19 cellular contexts compared by ENCODE assay signal in the genomic region with DNA sequence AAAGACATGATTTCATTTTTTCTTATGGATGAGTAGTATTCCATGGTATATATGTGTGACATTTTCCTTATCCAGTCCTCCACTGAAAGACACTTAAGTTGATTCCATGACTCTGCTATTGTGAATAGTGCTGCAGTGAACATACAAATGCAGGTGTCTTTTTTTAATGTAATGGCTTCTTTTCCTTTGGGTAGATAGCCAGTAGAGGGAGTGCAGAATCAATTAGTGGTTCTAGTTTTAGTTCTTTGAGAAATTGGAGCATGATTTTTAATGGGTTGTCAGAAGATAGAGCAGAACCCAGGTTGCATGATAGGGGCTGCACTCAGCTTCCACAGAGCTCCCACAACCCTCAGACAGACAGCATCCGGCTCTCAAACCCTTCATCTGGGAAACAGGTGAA.
DNase-seq lines count a peak whose midpoint lies in the region; ATAC-seq and TF ChIP-seq lines count a peak whose summit lies in the region.
"Had no signal": no experiment of that assay in that cellular context is flagged by ENCODE, and none has a peak within 500 bp of the region (broad histone marks: within the 10 kb centered on the region; RNA-seq: fewer than 3 reads in every experiment).

No MANE protein-coding gene starts in this region.

- no peaks in the 10 kb centered on the region for H3K27me3 ChIP-seq in foreskin keratinocyte
- no peaks in the 10 kb centered on the region for H3K27me3 ChIP-seq in upper lobe of right lung
- H3K27me3 ChIP-seq in heart right ventricle = no peaks in the 10 kb centered on the region
- H3K27me3 ChIP-seq: BLaER1, SJSA1 had no signal

- H3K27me3 Mint-ChIP-seq in HFFc6 (ENCODE audit: insufficient read depth) = peaks cover 3% of the 10 kb centered on the region

- H3K9me3 Mint-ChIP-seq in HFFc6 = no peaks in the 10 kb centered on the region

- no peaks in the 10 kb centered on the region for H3K36me3 ChIP-seq in upper lobe of right lung
- no peaks in the 10 kb centered on the region for H3K36me3 ChIP-seq in heart right ventricle
- H3K36me3 ChIP-seq: BLaER1, SJSA1 had no signal

- peaks cover 22% of the 10 kb centered on the region for H3K4me1 Mint-ChIP-seq in HFFc6 (ENCODE audit: low read depth)

- no peak overlapping the region for H3K27ac Mint-ChIP-seq in HFFc6

- DNase-seq in HFFc6 = no peak
- no peak for DNase-seq in foreskin keratinocyte
- no peak for DNase-seq in upper lobe of right lung
- DNase-seq in GM20000 (ENCODE audit: low spot score) = no peak
- DNase-seq in NCI-H1048 (lab: John Stamatoyannopoulos, UW) = no peak
- no peak for DNase-seq in heart right ventricle
- DNase-seq: GDM1, GOT3, NCI-H1417, NCI-H1930, NCI-H2171, NCI-H446 treated with DMSO at 0.1 percent for 48 hours, NCI-H748 treated with DMSO at 0.1 percent for 48 hours, PC-9, SW 1271 had no signal

- 96% methylated on average over 1 of the region's 1 CpG for WGBS in heart right ventricle, 2 donors

- H3K4me1 ChIP-seq in foreskin keratinocyte (no peaks in the 10 kb centered on the region), upper lobe of right lung (no peaks in the 10 kb centered on the region), heart right ventricle (peaks cover 0 to 10% (median 0%) of the 10 kb centered on the region in 9 donors)
- H3K4me1 ChIP-seq: BLaER1 had no signal

- H3K9me3 ChIP-seq in upper lobe of right lung (no peaks in the 10 kb centered on the region), heart right ventricle (peaks cover 0 to 20% (median 0%) of the 10 kb centered on the region in 11 donors)
- H3K9me3 ChIP-seq: BLaER1, SJSA1 had no signal

- no peak overlapping the region for H3K4me3 ChIP-seq in upper lobe of right lung
- no peak overlapping the region for H3K4me3 ChIP-seq in heart right ventricle
- H3K4me3 ChIP-seq: BLaER1, GM12878, PC-9, SJSA1 had no signal

- no peaks in the 10 kb centered on the region for H3K36me3 Mint-ChIP-seq in HFFc6 (ENCODE audit: low read depth)

- H3K4me3 Mint-ChIP-seq in HFFc6 = no peak overlapping the region

- ATAC-seq in foreskin keratinocyte = no peak
- ATAC-seq in upper lobe of right lung = no peak
- no peak for ATAC-seq in heart right ventricle
- ATAC-seq: GM12878 had no signal

- peak; percentile 33; the same call in 1 of the 2 replicates for TF ChIP-seq CTCF in HFFc6 (IDR thresholded peaks at IDR 0.05)
- peak; percentile 66 for TF ChIP-seq CTCF in VCaP (conservative IDR thresholded peaks at IDR 0.05)
- peak; percentile 37 for TF ChIP-seq CTCF in foreskin keratinocyte (conservative IDR thresholded peaks at IDR 0.05)
- TF ChIP-seq CTCF in upper lobe of right lung (IDR thresholded peaks at IDR 0.05) = peak; percentile 17
- TF ChIP-seq CTCF in GM20000 (IDR thresholded peaks at IDR 0.05; ENCODE audit: extremely low read depth, missing control alignments) = no peak
- TF ChIP-seq CTCF in heart right ventricle (IDR thresholded peaks at IDR 0.05) = peak in 1 of 9 donors; percentile 15

- H3K27ac ChIP-seq in VCaP (no peak overlapping the region), foreskin keratinocyte (no peak overlapping the region), upper lobe of right lung (no peak overlapping the region), heart right ventricle (peak overlapping the region in 2 of 10 donors; percentile 0 to 25)
- H3K27ac ChIP-seq: BLaER1, PC-9, SJSA1 had no signal

- intact Hi-C loops in upper lobe of right lung (cut with DNase I) = no loop called here
- intact Hi-C loops in heart right ventricle (cut with DNase I) = no loop called here
